In the genomic region with DNA sequence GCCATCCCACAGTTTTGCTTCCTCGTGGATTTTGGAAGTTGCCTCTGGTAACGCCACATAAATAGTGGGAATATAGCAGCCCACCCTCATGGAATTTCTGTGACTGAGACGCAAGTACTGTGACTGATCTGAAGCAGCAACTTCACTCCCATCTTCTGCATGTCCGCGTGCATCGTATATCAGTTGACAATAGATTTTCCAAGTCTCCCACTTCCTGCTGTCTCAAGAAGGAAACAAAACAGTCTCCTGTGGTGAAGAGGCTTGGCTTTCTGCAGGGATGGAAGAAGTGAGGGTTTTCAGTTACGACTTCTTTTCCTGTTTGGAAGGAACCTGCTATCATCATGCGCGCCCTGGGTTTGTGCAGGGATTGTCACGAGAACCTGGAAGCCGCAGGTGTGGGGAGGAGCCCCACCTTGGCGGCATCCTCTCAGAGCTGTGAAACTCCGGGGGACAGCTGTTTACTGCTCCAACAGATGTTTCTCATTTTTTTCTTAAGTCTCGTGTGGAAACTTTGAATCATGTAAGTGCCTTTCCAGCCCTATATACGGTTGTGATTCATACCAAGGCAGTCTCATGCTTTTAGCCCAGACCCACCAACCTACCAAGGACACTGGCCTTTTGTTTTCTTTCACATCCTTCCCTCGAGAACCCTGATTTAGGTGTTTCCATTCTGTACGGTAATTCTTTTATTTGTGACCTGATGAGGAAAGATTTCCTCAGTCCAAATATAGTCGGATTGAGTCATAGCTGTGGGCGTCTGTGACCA, we compare ENCODE assay signal across 8 cellular contexts. TPM values are rescaled to one million over a fixed set of nuclear protein-coding genes. Genes with fewer than 3 reads are reported as not detected.
DNase-seq lines count a peak whose midpoint lies in the region; ATAC-seq, FAIRE-seq and TF ChIP-seq lines count a peak whose summit lies in the region.

No MANE protein-coding gene starts in this region.

- peaks cover 8% of the 10 kb centered on the region for H3K36me3 Mint-ChIP-seq in nephron progenitor cell (ENCODE audit: low read depth)
- peaks cover 1% of the 10 kb centered on the region for H3K36me3 Mint-ChIP-seq in natural killer cell treated with Interleukin-12 subunit alpha and Interleukin-12 subunit beta and Interleukin-15 and Interleukin-18, amount 100 ng/mL, for 72 hours

- H3K9me3 Mint-ChIP-seq in nephron progenitor cell = peaks cover 18% of the 10 kb centered on the region
- H3K9me3 Mint-ChIP-seq in natural killer cell treated with Interleukin-12 subunit alpha and Interleukin-12 subunit beta and Interleukin-15 and Interleukin-18, amount 100 ng/mL, for 72 hours = no peaks in the 10 kb centered on the region

- H3K4me1 ChIP-seq in adipocyte (ENCODE audit: control insufficient read depth, insufficient read depth, low read length) = peaks cover 30% of the 10 kb centered on the region

- H3K27me3 ChIP-seq in adipocyte (replicated peaks; ENCODE audit: control insufficient read depth, insufficient read depth, low read length) = no peaks in the 10 kb centered on the region

- no peak for ATAC-seq in natural killer cell treated with Interleukin-12 subunit alpha and Interleukin-12 subunit beta and Interleukin-15 and Interleukin-18, amount 100 ng/mL, for 72 hours

- no peaks in the 10 kb centered on the region for H3K9me3 ChIP-seq in adipocyte (ENCODE audit: control insufficient read depth, low read length)

- peak; percentile 73 for DNase-seq in AG10803 (ENCODE audit: low read depth)
- peak; percentile 13 for DNase-seq in NCI-H69 (lab: John Stamatoyannopoulos, UW)
- DNase-seq in adipocyte (ENCODE audit: low read depth) = peak; percentile 83
- no peak for DNase-seq in nephron progenitor cell
- DNase-seq in COR-L47 (lab: John Stamatoyannopoulos, UW) = no peak
- DNase-seq in natural killer cell treated with Interleukin-12 subunit alpha and Interleukin-12 subunit beta and Interleukin-15 and Interleukin-18, amount 100 ng/mL, for 72 hours (ENCODE audit: low spot score) = no peak
- no peak for DNase-seq in NK-92 treated with Interleukin-12 subunit alpha and Interleukin-12 subunit beta, amount 100 ng/mL, for 24 hours (lab: John Stamatoyannopoulos, UW)
- no peak for DNase-seq in frontal cortex (ENCODE audit: low spot score in 2 of 2)

- no peak for FAIRE-seq in frontal cortex (lab: Jason Lieb, UNC)

- H3K9ac ChIP-seq in adipocyte (ENCODE audit: low read length) = peak overlapping the region; percentile 17

- no peak overlapping the region for H3K4me3 Mint-ChIP-seq in nephron progenitor cell
- no peak overlapping the region for H3K4me3 Mint-ChIP-seq in natural killer cell treated with Interleukin-12 subunit alpha and Interleukin-12 subunit beta and Interleukin-15 and Interleukin-18, amount 100 ng/mL, for 72 hours

- H3K4me1 Mint-ChIP-seq in nephron progenitor cell = peaks cover 41% of the 10 kb centered on the region
- H3K4me1 Mint-ChIP-seq in natural killer cell treated with Interleukin-12 subunit alpha and Interleukin-12 subunit beta and Interleukin-15 and Interleukin-18, amount 100 ng/mL, for 72 hours (ENCODE audit: low read depth in 2 of 2) = peaks cover 19 to 20% of the 10 kb centered on the region in 2 donors

- H3K4me3 ChIP-seq in AG10803 (ENCODE audit: low read length) (peak overlapping the region; percentile 21), adipocyte (ENCODE audit: low read length) (peak overlapping the region; percentile 28)

- peaks cover 9% of the 10 kb centered on the region for H3K27me3 Mint-ChIP-seq in nephron progenitor cell (ENCODE audit: low read depth, poor library complexity)
- no peaks in the 10 kb centered on the region for H3K27me3 Mint-ChIP-seq in natural killer cell treated with Interleukin-12 subunit alpha and Interleukin-12 subunit beta and Interleukin-15 and Interleukin-18, amount 100 ng/mL, for 72 hours

- H3K27ac Mint-ChIP-seq in nephron progenitor cell = peak overlapping the region; percentile 41
- peak overlapping the region in 1 of 2 donors; percentile 67 for H3K27ac Mint-ChIP-seq in natural killer cell treated with Interleukin-12 subunit alpha and Interleukin-12 subunit beta and Interleukin-15 and Interleukin-18, amount 100 ng/mL, for 72 hours

- no peaks in the 10 kb centered on the region for H3K36me3 ChIP-seq in adipocyte (ENCODE audit: control insufficient read depth, insufficient read depth, low read length, severe bottlenecking)

- TF ChIP-seq CTCF in AG10803 (conservative IDR thresholded peaks at IDR 0.05; ENCODE audit: low read length) (no peak; the same call in 1 of the 2 replicates), nephron progenitor cell (IDR thresholded peaks at IDR 0.05) (no peak)

RNA-seq across cellular contexts. Expression of gene WIPI1, which starts 57.5 kb away (rescaled TPM):
- total RNA-seq in natural killer cell treated with Interleukin-12 subunit alpha and Interleukin-12 subunit beta and Interleukin-15 and Interleukin-18, amount 100 ng/mL, for 72 hours = 10 to 100 TPM; 26.5 to 39.1 TPM
- total RNA-seq in frontal cortex = 8.2 TPM

Comparison
In these comparisons a context has a peak if more than half of its experiments do, and no peak if none do; other contexts are left out.
1. DNase-seq: peak in AG10803 (single experiment), NCI-H69 (single experiment) and adipocyte (single experiment); none in nephron progenitor cell (single experiment), COR-L47 (single experiment), natural killer cell treated with Interleukin-12 subunit alpha and Interleukin-12 subunit beta and Interleukin-15 and Interleukin-18, amount 100 ng/mL, for 72 hours (single experiment), NK-92 treated with Interleukin-12 subunit alpha and Interleukin-12 subunit beta, amount 100 ng/mL, for 24 hours (single experiment) and frontal cortex (0 of 2).